In genomic region chr16:53599548-53599947, GRCh38 we compare ENCODE assay signal across 1 cellular context.
TF ChIP-seq lines count a peak whose summit lies in the region.

No MANE protein-coding gene starts in this region.

TF ChIP-seq in HepG2, 621 proteins besides CTCF, POLR2A, EP300 and RAD21:
- TF ChIP-seq, protein P1, sequence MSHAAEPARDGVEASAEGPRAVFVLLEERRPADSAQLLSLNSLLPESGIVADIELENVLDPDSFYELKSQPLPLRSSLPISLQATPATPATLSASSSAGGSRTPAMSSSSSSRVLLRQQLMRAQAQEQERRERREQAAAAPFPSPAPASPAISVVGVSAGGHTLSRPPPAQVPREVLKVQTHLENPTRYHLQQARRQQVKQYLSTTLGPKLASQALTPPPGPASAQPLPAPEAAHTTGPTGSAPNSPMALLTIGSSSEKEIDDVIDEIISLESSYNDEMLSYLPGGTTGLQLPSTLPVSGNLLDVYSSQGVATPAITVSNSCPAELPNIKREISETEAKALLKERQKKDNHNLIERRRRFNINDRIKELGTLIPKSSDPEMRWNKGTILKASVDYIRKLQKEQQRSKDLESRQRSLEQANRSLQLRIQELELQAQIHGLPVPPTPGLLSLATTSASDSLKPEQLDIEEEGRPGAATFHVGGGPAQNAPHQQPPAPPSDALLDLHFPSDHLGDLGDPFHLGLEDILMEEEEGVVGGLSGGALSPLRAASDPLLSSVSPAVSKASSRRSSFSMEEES (CRISPR knock-in tag; IDR thresholded peaks at IDR 0.05), result 0 out of 2 replicates have a peak, but pooled peaks have one; percentile 22
- TF ChIP-seq, protein P2, sequence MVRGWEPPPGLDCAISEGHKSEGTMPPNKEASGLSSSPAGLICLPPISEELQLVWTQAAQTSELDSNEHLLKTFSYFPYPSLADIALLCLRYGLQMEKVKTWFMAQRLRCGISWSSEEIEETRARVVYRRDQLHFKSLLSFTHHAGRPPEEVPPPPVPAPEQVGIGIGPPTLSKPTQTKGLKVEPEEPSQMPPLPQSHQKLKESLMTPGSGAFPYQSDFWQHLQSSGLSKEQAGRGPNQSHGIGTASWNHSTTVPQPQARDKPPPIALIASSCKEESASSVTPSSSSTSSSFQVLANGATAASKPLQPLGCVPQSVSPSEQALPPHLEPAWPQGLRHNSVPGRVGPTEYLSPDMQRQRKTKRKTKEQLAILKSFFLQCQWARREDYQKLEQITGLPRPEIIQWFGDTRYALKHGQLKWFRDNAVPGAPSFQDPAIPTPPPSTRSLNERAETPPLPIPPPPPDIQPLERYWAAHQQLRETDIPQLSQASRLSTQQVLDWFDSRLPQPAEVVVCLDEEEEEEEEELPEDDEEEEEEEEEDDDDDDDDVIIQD (CRISPR knock-in tag; IDR thresholded peaks at IDR 0.05; ENCODE audit: low read depth), result peak; percentile 67; the same call in 1 of the 2 replicates
- TF ChIP-seq ZMYM4 (CRISPR knock-in tag; IDR thresholded peaks at IDR 0.05), result peak; percentile 48; the same call in 1 of the 2 replicates
- peak; percentile 76; the same call in 1 of the 2 replicates for TF ChIP-seq ZFP1 (CRISPR knock-in tag; IDR thresholded peaks at IDR 0.05)
- no peak for TF ChIP-seq MTF2 (CRISPR knock-in tag; IDR thresholded peaks at IDR 0.05; ENCODE audit: borderline replicate concordance)
- TF ChIP-seq RXRA (CRISPR knock-in tag; IDR thresholded peaks at IDR 0.05), result no peak
- peak; percentile 84 for TF ChIP-seq ZNF644 (CRISPR knock-in tag; IDR thresholded peaks at IDR 0.05; ENCODE audit: low read depth)
